Comparison of ENCODE assay signal across 1 cellular context in genomic region chr18:79939096-79939495, GRCh38.
TF ChIP-seq lines count a peak whose summit lies in the region.

No MANE protein-coding gene starts in this region.

TF ChIP-seq in K562, 482 proteins besides CTCF, POLR2A, EP300 and RAD21:
- no peak for TF ChIP-seq GABPB2 (CRISPR knock-in tag; conservative IDR thresholded peaks at IDR 0.05)
- TF ChIP-seq BMI1 (IDR thresholded peaks at IDR 0.05; ENCODE audit: low read length), result no peak
- TF ChIP-seq POLR2AphosphoS2 (IDR thresholded peaks at IDR 0.05; ENCODE audit: low read length), result no peak
- no peak for TF ChIP-seq ZBTB7A (IDR thresholded peaks at IDR 0.05; ENCODE audit: borderline replicate concordance, control insufficient read depth, low read depth, low read length)
- no peak for TF ChIP-seq TCF15 (CRISPR knock-in tag; IDR thresholded peaks at IDR 0.05)
- no peak for TF ChIP-seq MTF1 (CRISPR knock-in tag; IDR thresholded peaks at IDR 0.05; ENCODE audit: borderline replicate concordance)
- no peak for TF ChIP-seq CGGBP1 (CRISPR knock-in tag; IDR thresholded peaks at IDR 0.05)
- no peak for TF ChIP-seq NEUROD1 (IDR thresholded peaks at IDR 0.05; ENCODE audit: borderline replicate concordance, low read depth, low read length, partially characterized antibody)
- no peak for TF ChIP-seq NR3C1 (CRISPR knock-in tag; IDR thresholded peaks at IDR 0.05)
- no peak for TF ChIP-seq SMARCB1 (IDR thresholded peaks at IDR 0.05; ENCODE audit: insufficient read length, low read depth)
- no peak for TF ChIP-seq ZSCAN32 (CRISPR knock-in tag; IDR thresholded peaks at IDR 0.05)
- no peak for TF ChIP-seq HSF4 (CRISPR knock-in tag; IDR thresholded peaks at IDR 0.05; ENCODE audit: borderline replicate concordance)
- no peak for TF ChIP-seq CBX3 (IDR thresholded peaks at IDR 0.05; ENCODE audit: borderline replicate concordance in 1 of 2, low read length in 2 of 2)
- TF ChIP-seq KDM1A (IDR thresholded peaks at IDR 0.05), result no peak
- no peak for TF ChIP-seq U2AF1 (optimal IDR thresholded peaks at IDR 0.05; ENCODE audit: low read depth, low read length)
- TF ChIP-seq RERE (CRISPR knock-in tag; IDR thresholded peaks at IDR 0.05; ENCODE audit: borderline replicate concordance), result no peak
